24 cellular contexts compared by ENCODE assay signal in the genomic region with DNA sequence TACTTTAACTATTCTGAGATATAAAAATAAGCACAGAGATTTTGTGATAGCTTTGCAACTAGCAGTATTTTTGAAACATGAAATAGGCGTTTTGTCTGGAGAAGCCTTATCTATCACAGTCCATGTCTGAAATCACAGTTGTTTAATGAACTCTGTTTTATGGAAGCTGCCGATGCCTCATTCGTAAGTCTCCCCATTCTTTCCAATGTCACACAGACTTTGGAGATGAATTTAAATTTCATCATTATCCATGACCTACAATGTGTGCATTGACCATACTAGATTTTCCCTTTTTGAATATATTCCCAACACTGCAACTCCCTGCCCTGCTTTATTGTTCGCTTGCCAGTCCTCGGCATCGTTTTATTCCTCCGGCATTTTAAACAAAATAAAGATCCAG.
"Had no signal": no experiment of that assay in that cellular context is flagged by ENCODE, and none has a peak within 500 bp of the region (broad histone marks: within the 10 kb centered on the region; RNA-seq: fewer than 3 reads in every experiment).

No MANE protein-coding gene starts in this region.

- H3K27me3 Mint-ChIP-seq: dendritic cell treated with granulocyte-macrophage colony-stimulating factor and Interleukin-4, amounts not matched to agents 40 ng/mL and 50 ng/mL, for 4 days had no signal

- H2AFZ ChIP-seq: hepatocyte had no signal

- H3K36me3 ChIP-seq: colonic mucosa, gastrocnemius medialis, heart left ventricle, lower lobe of right lung, ovary, sigmoid colon, stomach had no signal

- ATAC-seq: effector memory CD8-positive, alpha-beta T cell; gastrocnemius medialis; heart left ventricle; left colon; left ventricle myocardium superior; natural killer cell; psoas muscle; right cardiac atrium; stimulated activated effector memory CD8-positive, alpha-beta T cell treated with anti-CD3 and anti-CD28 coated beads, Interleukin-12 subunit alpha, Interleukin-12 subunit beta, amount 100 ng/mL, for 72 hours had no signal

- H3K4me1 Mint-ChIP-seq: memory B cell; natural killer cell; stimulated activated effector memory CD8-positive, alpha-beta T cell treated with anti-CD3 and anti-CD28 coated beads, Interleukin-12 subunit alpha, Interleukin-12 subunit beta, amount 100 ng/mL, for 72 hours had no signal

- H3K36me3 Mint-ChIP-seq: memory B cell; natural killer cell; stimulated activated effector memory CD8-positive, alpha-beta T cell treated with anti-CD3 and anti-CD28 coated beads, Interleukin-12 subunit alpha, Interleukin-12 subunit beta, amount 100 ng/mL, for 72 hours had no signal

- H3K79me2 ChIP-seq: hepatocyte had no signal

- DNase-seq: colonic mucosa; effector memory CD8-positive, alpha-beta T cell; foreskin fibroblast; gastrocnemius medialis; heart left ventricle; left colon; left ventricle myocardium superior; lower lobe of right lung; natural killer cell; occipital lobe; ovary; psoas muscle; right cardiac atrium; sigmoid colon; stimulated activated CD4-positive, alpha-beta T cell treated with anti-CD3 and anti-CD28 coated beads, Interleukin-2, amount 100 ng/mL, for 24 hours; stimulated activated CD4-positive, alpha-beta T cell treated with anti-CD3 and anti-CD28 coated beads, Interleukin-4, amount 100 ng/mL, for 24 hours; stimulated activated naive CD4-positive, alpha-beta T cell treated with Interleukin-2 at 50 U/mL for 16 hours; stomach; trophoblast cell had no signal

- H3K4me1 ChIP-seq: colonic mucosa, gastrocnemius medialis, heart left ventricle, lower lobe of right lung, psoas muscle, sigmoid colon, stomach had no signal

- H3K27me3 ChIP-seq: colonic mucosa, gastrocnemius medialis, heart left ventricle, hepatocyte, ovary, sigmoid colon, stomach had no signal

- H3K27ac Mint-ChIP-seq: dendritic cell treated with granulocyte-macrophage colony-stimulating factor and Interleukin-4, amounts not matched to agents 40 ng/mL and 50 ng/mL, for 4 days; effector memory CD8-positive, alpha-beta T cell; memory B cell; natural killer cell; stimulated activated effector memory CD8-positive, alpha-beta T cell treated with anti-CD3 and anti-CD28 coated beads, Interleukin-12 subunit alpha, Interleukin-12 subunit beta, amount 100 ng/mL, for 72 hours had no signal

- H3K4me3 ChIP-seq: colonic mucosa, gastrocnemius medialis, heart left ventricle, hepatocyte, lower lobe of right lung, ovary, psoas muscle, sigmoid colon, stomach had no signal

- H3K9me3 Mint-ChIP-seq: dendritic cell treated with granulocyte-macrophage colony-stimulating factor and Interleukin-4, amounts not matched to agents 40 ng/mL and 50 ng/mL, for 4 days; natural killer cell had no signal

- H3K4me2 ChIP-seq: hepatocyte had no signal

- H3K27ac ChIP-seq: colonic mucosa, gastrocnemius medialis, heart left ventricle, hepatocyte, lower lobe of right lung, ovary, psoas muscle, sigmoid colon, stomach had no signal

- H3K4me3 Mint-ChIP-seq: dendritic cell treated with granulocyte-macrophage colony-stimulating factor and Interleukin-4, amounts not matched to agents 40 ng/mL and 50 ng/mL, for 4 days; effector memory CD8-positive, alpha-beta T cell; memory B cell; natural killer cell; stimulated activated effector memory CD8-positive, alpha-beta T cell treated with anti-CD3 and anti-CD28 coated beads, Interleukin-12 subunit alpha, Interleukin-12 subunit beta, amount 100 ng/mL, for 72 hours had no signal

- H3K9me3 ChIP-seq: colonic mucosa, gastrocnemius medialis, lower lobe of right lung, ovary, psoas muscle, sigmoid colon, stomach had no signal

- FAIRE-seq: islet of Langerhans had no signal
